8 cellular contexts compared by ENCODE assay signal in genomic region chr3:15065550-15066007, GRCh38. TPM values are rescaled to one million over a fixed set of nuclear protein-coding genes. Genes with fewer than 3 reads are reported as not detected.
DNase-seq lines count a peak whose midpoint lies in the region; ATAC-seq and TF ChIP-seq lines count a peak whose summit lies in the region.

No MANE protein-coding gene starts in this region.

- CTCF ChIA-PET in HCT116 (lab: Charles Lee): interaction anchor here (1.3 to 1.5 kb wide), 2 partner anchors 14 to 140 kb away, joined by 4 to 10 read pairs; no protein-coding TSS in a partner anchor

- peak overlapping the region; percentile 33 for H2AFZ ChIP-seq in HCT116 (ENCODE audit: low read depth, low read length, poor library complexity, severe bottlenecking)

- RAD21 ChIA-PET in HCT116 (lab: Charles Lee; ENCODE audit: low non-redundant PET in 1 of 2, low total read pairs in 2 of 2, uncharacterized antibody in 2 of 2, unreplicated experiment in 2 of 2): no interaction called here

- H3K4me3 ChIP-seq in HCT116 (replicated peaks in 1 of 2; ENCODE audit: low read depth in 1 of 2, low read length in 2 of 2): peak overlapping the region; percentile 79 to 95
- peak overlapping the region; percentile 88 for H3K4me3 ChIP-seq in WI38 (ENCODE audit: low read depth, low read length)
- H3K4me3 ChIP-seq in right cardiac atrium (ENCODE audit: low read length): peak overlapping the region; percentile 68
- H3K4me3 ChIP-seq in spleen: peak overlapping the region; percentile 54 to 90 (median 75)
- peak overlapping the region in 1 of 2 donors; percentile 71 for H3K4me3 ChIP-seq in body of pancreas

- H3K9ac ChIP-seq in HCT116 (ENCODE audit: low read length): peak overlapping the region; percentile 98

- H3K9me3 ChIP-seq in HCT116 (ENCODE audit: control insufficient read depth in 1 of 2, insufficient read depth in 1 of 2, low read depth in 1 of 2, low read length in 2 of 2) (no peaks in the 10 kb centered on the region), right cardiac atrium (ENCODE audit: control insufficient read depth, low read length) (no peaks in the 10 kb centered on the region), spleen (no peaks in the 10 kb centered on the region), body of pancreas (no peaks in the 10 kb centered on the region)

- no peaks in the 10 kb centered on the region for H4K20me1 ChIP-seq in HCT116 (ENCODE audit: insufficient read depth)

- no peak for TF ChIP-seq CTCF in HCT116 (IDR thresholded peaks at IDR 0.05 in 2 of 3, conservative IDR thresholded peaks at IDR 0.05 in 1 of 3; ENCODE audit: borderline replicate concordance in 1 of 3, insufficient read depth in 1 of 3, low read depth in 2 of 3, low read length in 2 of 3)
- TF ChIP-seq CTCF in WI38 (IDR thresholded peaks at IDR 0.05; ENCODE audit: low read depth, low read length): no peak
- TF ChIP-seq CTCF in spleen (IDR thresholded peaks at IDR 0.05 in 8 of 11, conservative IDR thresholded peaks at IDR 0.05 in 3 of 11): no peak
- no peak for TF ChIP-seq CTCF in body of pancreas (IDR thresholded peaks at IDR 0.05)

- peaks cover 27% of the 10 kb centered on the region for H3K79me2 ChIP-seq in HCT116 (ENCODE audit: insufficient read depth, low read length)

- DNase-seq in HCT116 (ENCODE audit: low read depth, low spot score) (no peak), right cardiac atrium (no peak), spleen (no peak), AML-193 (lab: John Stamatoyannopoulos, UW) (no peak), DMS53 (lab: John Stamatoyannopoulos, UW) (no peak), body of pancreas (no peak)

- H3K27ac ChIP-seq in HCT116 (ENCODE audit: low read depth, low read length) (no peak overlapping the region), right cardiac atrium (ENCODE audit: low read length) (no peak overlapping the region), spleen (peak overlapping the region in 7 of 8 donors; percentile 75 to 89 (median 85)), body of pancreas (peak overlapping the region in 2 of 4 donors; percentile 80 to 88)

- intact Hi-C loops in HCT116 (cut with micrococcal nuclease) (no loop called here), right cardiac atrium (cut with DNase I) (no loop called here), spleen (cut with DNase I; ENCODE audit: low total_unique reads) (no loop called here), body of pancreas (cut with DNase I) (no loop called here)

- WGBS in right cardiac atrium: 47% methylated on average over 16 of the region's 16 CpGs
- 51 to 68% (median 59%) methylated on average over 16 of the region's 16 CpGs for WGBS in spleen, 5 donors
- WGBS in body of pancreas, 2 donors: 44% methylated on average over 16 of the region's 16 CpGs

- H3K36me3 ChIP-seq in HCT116 (ENCODE audit: control insufficient read depth in 1 of 2, insufficient read depth in 2 of 2, low read length in 2 of 2) (peaks cover 0 to 8% of the 10 kb centered on the region in 2 experiments; a peak in 1 of 4 replicates), spleen (peaks cover 0 to 14% (median 0%) of the 10 kb centered on the region in 6 donors), body of pancreas (replicated peaks in 1 of 2; ENCODE audit: insufficient read depth in 1 of 2, low read depth in 2 of 2) (no peaks in the 10 kb centered on the region)

- no peaks in the 10 kb centered on the region for H3K9me2 ChIP-seq in HCT116 (ENCODE audit: insufficient read depth)

- BruUV-seq in HCT116 (replicated peaks; lab: Mats Ljungman, UMichigan): no TSS peak

- peaks cover 11 to 17% of the 10 kb centered on the region in 2 experiments for H3K4me1 ChIP-seq in HCT116 (ENCODE audit: control insufficient read depth in 1 of 2, insufficient read depth in 2 of 2, low read length in 2 of 2)
- no peaks in the 10 kb centered on the region for H3K4me1 ChIP-seq in right cardiac atrium (ENCODE audit: control insufficient read depth, insufficient read depth, low read length)
- peaks cover 12 to 31% (median 22%) of the 10 kb centered on the region in 6 donors for H3K4me1 ChIP-seq in spleen
- H3K4me1 ChIP-seq in body of pancreas: peaks cover 19% of the 10 kb centered on the region

- TF ChIP-seq RAD21 in HCT116 (IDR thresholded peaks at IDR 0.05; ENCODE audit: low read depth): no peak

- no peak for ATAC-seq in HCT116
- ATAC-seq in right cardiac atrium: no peak
- ATAC-seq in HG03159 (IDR thresholded peaks at IDR 0.05; ENCODE audit: unreplicated experiment): no peak
- no peak for ATAC-seq in body of pancreas

- H3K27me3 ChIP-seq in HCT116 (ENCODE audit: insufficient read depth, low read length) (no peaks in the 10 kb centered on the region), right cardiac atrium (ENCODE audit: control insufficient read depth, insufficient read depth) (no peaks in the 10 kb centered on the region), spleen (replicated peaks in 1 of 7) (no peaks in the 10 kb centered on the region), body of pancreas (no peaks in the 10 kb centered on the region)

- no peak for TF ChIP-seq POLR2A in HCT116 (IDR thresholded peaks at IDR 0.05; ENCODE audit: borderline replicate concordance, extremely low read depth, insufficient read depth, insufficient read length)
- no peak for TF ChIP-seq POLR2A in spleen (IDR thresholded peaks at IDR 0.05)
- TF ChIP-seq POLR2A in body of pancreas (IDR thresholded peaks at IDR 0.05): no peak

- H3K4me2 ChIP-seq in HCT116 (ENCODE audit: low read length): peak overlapping the region; percentile 90

- POLR2A ChIA-PET in HCT116 (lab: Charles Lee): interaction anchor here (1.1 to 1.7 kb wide), 3 partner anchors 17 to 117 kb away, joined by 3 to 4 read pairs (median 3); no protein-coding TSS in a partner anchor

TF ChIP-seq in HCT116, 20 proteins besides CTCF, POLR2A, EP300 and RAD21:
- TF ChIP-seq ELF1 (IDR thresholded peaks at IDR 0.05; ENCODE audit: borderline replicate concordance, low read depth) (no peak), SIN3A (IDR thresholded peaks at IDR 0.05; ENCODE audit: low read depth) (no peak)
TF ChIP-seq in HCT116: peak in this region for 0.

RNA-seq across cellular contexts. Expression of gene MRPS25, which starts 0.5 kb away (rescaled TPM):
- 58.3 TPM for total RNA-seq in HCT116 (2021; ENCODE audit: unreplicated experiment)
- 31.1 and 40.2 TPM in 2 replicates for polyA plus RNA-seq in HCT116 (2012)
- total RNA-seq in right cardiac atrium: 10 to 100 TPM; 63.4 to 93.0 (median 89.8) TPM
- 125 TPM for polyA plus RNA-seq in right cardiac atrium
- 10 to 100 TPM; 23.8 to 68.8 (median 48.8) TPM for total RNA-seq in spleen
- polyA plus RNA-seq in spleen: 10 to 100 TPM; 42.0 to 85.1 (median 64.8) TPM
- 10 to 100 TPM; 17.1 to 24.7 TPM for total RNA-seq in body of pancreas

RNA-seq across cellular contexts. Expression of gene RBSN, which starts 33.4 kb away (rescaled TPM):
- total RNA-seq in HCT116 (2021; ENCODE audit: unreplicated experiment) (18.4 TPM), right cardiac atrium (10 to 100 TPM; 20.1 to 26.7 (median 20.5) TPM), spleen (10 to 100 TPM; 21.4 to 34.5 (median 31.6) TPM), body of pancreas (1 to 10 TPM; 9.1 to 9.2 TPM)
- 9.2 and 9.8 TPM in 2 replicates for polyA plus RNA-seq in HCT116 (2012)
- polyA plus RNA-seq in right cardiac atrium (7.3 TPM), spleen (10 to 100 TPM in 1 of 3 donors, 1 to 10 TPM in 2; 4.2 to 10.1 (median 7.3) TPM)

Comparison
In these comparisons a context has a peak if more than half of its experiments do, and no peak if none do; other contexts are left out.
1. H3K27ac ChIP-seq: peak in spleen (7 of 8); none in HCT116 (single experiment) and right cardiac atrium (single experiment).